17 cellular contexts compared by ENCODE assay signal in genomic region chr9:91223000-91223399, GRCh38.
DNase-seq lines count a peak whose midpoint lies in the region; ATAC-seq, FAIRE-seq and TF ChIP-seq lines count a peak whose summit lies in the region.
"Had no signal": no experiment of that assay in that cellular context is flagged by ENCODE, and none has a peak within 500 bp of the region (broad histone marks: within the 10 kb centered on the region; RNA-seq: fewer than 3 reads in every experiment).

No MANE protein-coding gene starts in this region.

- no peaks in the 10 kb centered on the region for H3K4me1 ChIP-seq in small intestine (ENCODE audit: control insufficient read depth in 2 of 2, insufficient read depth in 1 of 2, low read depth in 1 of 2, low read length in 1 of 2)
- H3K4me1 ChIP-seq: BE2C had no signal

- no peak for FAIRE-seq in small intestine (lab: Jason Lieb, UNC)
- FAIRE-seq: D721Med had no signal

- ATAC-seq in stimulated activated naive CD8-positive, alpha-beta T cell treated with anti-CD3 and anti-CD28 coated beads, Interleukin-15, Interleukin-2, amounts not matched to agents 100 U/mL and 50 U/mL, for 24 hours, result peak; percentile 71
- ATAC-seq: Panc1, Right ventricle myocardium inferior had no signal

- H3K27ac ChIP-seq in WERI-Rb-1 (no peak overlapping the region), small intestine (ENCODE audit: low read depth in 1 of 2, low read length in 1 of 2) (no peak overlapping the region)

- H3K9me3 ChIP-seq in WERI-Rb-1 (ENCODE audit: severe bottlenecking), result no peaks in the 10 kb centered on the region
- no peaks in the 10 kb centered on the region for H3K9me3 ChIP-seq in small intestine (ENCODE audit: control insufficient read depth, low read depth)
- H3K9me3 ChIP-seq: BE2C had no signal

- H3K9me3 Mint-ChIP-seq in activated naive CD8-positive, alpha-beta T cell (ENCODE audit: low read depth), result no peaks in the 10 kb centered on the region
- no peaks in the 10 kb centered on the region for H3K9me3 Mint-ChIP-seq in activated naive CD8-positive, alpha-beta T cell treated with anti-CD3 and anti-CD28 coated beads for 36 hours
- H3K9me3 Mint-ChIP-seq in glutamatergic neuron (ENCODE audit: unreplicated experiment) (peaks cover 2% of the 10 kb centered on the region), nephron progenitor cell (peaks cover 9% of the 10 kb centered on the region)
- H3K9me3 Mint-ChIP-seq: CD4-positive, alpha-beta memory T cell; H9 had no signal

- H3K27me3 ChIP-seq in WERI-Rb-1 (ENCODE audit: insufficient read depth, low read depth, severe bottlenecking) (no peaks in the 10 kb centered on the region), small intestine (ENCODE audit: control insufficient read depth in 2 of 2, insufficient read depth in 2 of 2, low read length in 2 of 2) (no peaks in the 10 kb centered on the region)
- H3K27me3 ChIP-seq: BE2C had no signal

- H3K27me3 Mint-ChIP-seq in activated naive CD8-positive, alpha-beta T cell, result no peaks in the 10 kb centered on the region
- no peaks in the 10 kb centered on the region for H3K27me3 Mint-ChIP-seq in activated naive CD8-positive, alpha-beta T cell treated with anti-CD3 and anti-CD28 coated beads for 36 hours
- H3K27me3 Mint-ChIP-seq in glutamatergic neuron (ENCODE audit: unreplicated experiment) (no peaks in the 10 kb centered on the region), nephron progenitor cell (ENCODE audit: low read depth, poor library complexity) (peaks cover 3% of the 10 kb centered on the region)
- H3K27me3 Mint-ChIP-seq: CD4-positive, alpha-beta memory T cell had no signal

- peak overlapping the region; percentile 61 for H3K27ac Mint-ChIP-seq in activated naive CD8-positive, alpha-beta T cell
- no peak overlapping the region for H3K27ac Mint-ChIP-seq in activated naive CD8-positive, alpha-beta T cell treated with anti-CD3 and anti-CD28 coated beads for 36 hours
- H3K27ac Mint-ChIP-seq in glutamatergic neuron (ENCODE audit: unreplicated experiment) (no peak overlapping the region), nephron progenitor cell (no peak overlapping the region)
- H3K27ac Mint-ChIP-seq: CD4-positive, alpha-beta memory T cell had no signal

- TF ChIP-seq CTCF in WERI-Rb-1 (IDR thresholded peaks at IDR 0.05; ENCODE audit: low read depth, low read length) (no peak), glutamatergic neuron (IDR thresholded peaks at IDR 0.05; ENCODE audit: partially characterized antibody, unreplicated experiment) (no peak), nephron progenitor cell (IDR thresholded peaks at IDR 0.05) (no peak)

- H3K4me3 ChIP-seq in WERI-Rb-1 (ENCODE audit: low read depth, low read length) (no peak overlapping the region), small intestine (ENCODE audit: low read depth in 1 of 2, low read length in 2 of 2) (no peak overlapping the region)

- H3K4me1 Mint-ChIP-seq in activated naive CD8-positive, alpha-beta T cell (ENCODE audit: low read depth), result peaks cover 6% of the 10 kb centered on the region
- H3K4me1 Mint-ChIP-seq in activated naive CD8-positive, alpha-beta T cell treated with anti-CD3 and anti-CD28 coated beads for 36 hours, result no peaks in the 10 kb centered on the region
- H3K4me1 Mint-ChIP-seq in glutamatergic neuron (ENCODE audit: low read depth, unreplicated experiment), result peaks cover 2% of the 10 kb centered on the region
- H3K4me1 Mint-ChIP-seq in nephron progenitor cell, result no peaks in the 10 kb centered on the region
- H3K4me1 Mint-ChIP-seq: CD4-positive, alpha-beta memory T cell had no signal

- H3K4me3 Mint-ChIP-seq in activated naive CD8-positive, alpha-beta T cell, result no peak overlapping the region
- no peak overlapping the region for H3K4me3 Mint-ChIP-seq in activated naive CD8-positive, alpha-beta T cell treated with anti-CD3 and anti-CD28 coated beads for 36 hours
- H3K4me3 Mint-ChIP-seq in glutamatergic neuron (ENCODE audit: unreplicated experiment), result no peak overlapping the region
- no peak overlapping the region for H3K4me3 Mint-ChIP-seq in nephron progenitor cell
- H3K4me3 Mint-ChIP-seq: CD4-positive, alpha-beta memory T cell; H9 had no signal

- peaks cover 10% of the 10 kb centered on the region for H3K36me3 Mint-ChIP-seq in activated naive CD8-positive, alpha-beta T cell
- H3K36me3 Mint-ChIP-seq in activated naive CD8-positive, alpha-beta T cell treated with anti-CD3 and anti-CD28 coated beads for 36 hours, result peaks cover 6% of the 10 kb centered on the region
- H3K36me3 Mint-ChIP-seq in glutamatergic neuron (ENCODE audit: unreplicated experiment), result peaks cover 6% of the 10 kb centered on the region
- peaks cover 35% of the 10 kb centered on the region for H3K36me3 Mint-ChIP-seq in nephron progenitor cell (ENCODE audit: low read depth)

- H3K36me3 ChIP-seq in WERI-Rb-1 (peaks cover 5% of the 10 kb centered on the region), small intestine (ENCODE audit: control insufficient read depth in 2 of 2, insufficient read depth in 2 of 2, low read length in 2 of 2) (peaks cover 0 to 4% of the 10 kb centered on the region in 2 donors)
- H3K36me3 ChIP-seq: BE2C had no signal

- 81 to 91% (median 87%) methylated on average over 5 of the region's 5 CpGs for WGBS in small intestine, 3 donors

- DNase-seq in activated naive CD8-positive, alpha-beta T cell treated with anti-CD3 and anti-CD28 coated beads for 36 hours, result no peak
- DNase-seq in WERI-Rb-1 (peak; percentile 69), glutamatergic neuron (peak; percentile 36), small intestine (no peak), nephron progenitor cell (no peak)
- peak; percentile 14 for DNase-seq in stimulated activated naive CD8-positive, alpha-beta T cell treated with anti-CD3 and anti-CD28 coated beads, Interleukin-15, Interleukin-2, amounts not matched to agents 100 U/mL and 50 U/mL, for 24 hours
- DNase-seq: BE2C; CD4-positive, alpha-beta memory T cell; GF-D8; H9; KG1; NCI-H1048; NCI-H2227 treated with DMSO at 0.1 percent for 48 hours had no signal

Comparison
In these comparisons a context has a peak if more than half of its experiments do, and no peak if none do; other contexts are left out.
1. DNase-seq: peak in WERI-Rb-1 (single experiment), glutamatergic neuron (single experiment) and stimulated activated naive CD8-positive, alpha-beta T cell treated with anti-CD3 and anti-CD28 coated beads, Interleukin-15, Interleukin-2, amounts not matched to agents 100 U/mL and 50 U/mL, for 24 hours (single experiment); none in activated naive CD8-positive, alpha-beta T cell treated with anti-CD3 and anti-CD28 coated beads for 36 hours (single experiment), small intestine (single experiment) and nephron progenitor cell (single experiment).